ENCODE assay signal across 8 cellular contexts in genomic region chr3:58260261-58260731, GRCh38. TPM values are rescaled to one million over a fixed set of nuclear protein-coding genes. Genes with fewer than 3 reads are reported as not detected.
DNase-seq lines count a peak whose midpoint lies in the region; ATAC-seq lines count a peak whose summit lies in the region.

No MANE protein-coding gene starts in this region.

- DNase-seq in AG20443 (ENCODE audit: low spot score) (peak; percentile 89), LHCN-M2 (ENCODE audit: low read depth) (peak; percentile 87), amniotic epithelial cell (ENCODE audit: low read depth) (peak; percentile 46), medulla oblongata (ENCODE audit: extremely low spot score) (peak; percentile 69), HuH-7 (ENCODE audit: low spot score) (no peak), NCI-H2029 treated with DMSO at 0.1 percent for 48 hours (lab: John Stamatoyannopoulos, UW) (no peak)

- no peak for ATAC-seq in HG02588 (IDR thresholded peaks at IDR 0.05; ENCODE audit: unreplicated experiment)
- no peak for ATAC-seq in GM19324 (IDR thresholded peaks at IDR 0.05; ENCODE audit: low FRiP score, unreplicated experiment)

RNA-seq across cellular contexts. Expression of gene ABHD6, which starts 22.7 kb away (rescaled TPM):
- 10.2 and 11.0 TPM in 2 replicates for total RNA-seq in LHCN-M2 (2014; rRNA removed)
- polyA plus RNA-seq in LHCN-M2 (2012), result 3.7 TPM

RNA-seq across cellular contexts. Expression of gene RPP14, which starts 45.7 kb away (rescaled TPM):
- total RNA-seq in LHCN-M2 (2014; rRNA removed), result 11.4 and 13.2 TPM in 2 replicates
- 8.3 TPM for polyA plus RNA-seq in LHCN-M2 (2012)

RNA-seq across cellular contexts. Expression of gene HTD2, which starts 46.0 kb away (rescaled TPM):
- 9.2 and 14.3 TPM in 2 replicates for total RNA-seq in LHCN-M2 (2014; rRNA removed)
- polyA plus RNA-seq in LHCN-M2 (2012), result 4.0 TPM

RNA-seq across cellular contexts. Expression of gene DNASE1L3, which starts 49.5 kb away (rescaled TPM):
- total RNA-seq in LHCN-M2 (2014; rRNA removed), result not detected in 2 replicates
- polyA plus RNA-seq in LHCN-M2 (2012), result not detected

Comparison
In these comparisons a context has a peak if more than half of its experiments do, and no peak if none do; other contexts are left out.
1. DNase-seq: peak in AG20443 (single experiment), LHCN-M2 (single experiment), amniotic epithelial cell (single experiment) and medulla oblongata (single experiment); none in HuH-7 (single experiment) and NCI-H2029 treated with DMSO at 0.1 percent for 48 hours (single experiment).